ENCODE assay signal across 8 cellular contexts in the genomic region with DNA sequence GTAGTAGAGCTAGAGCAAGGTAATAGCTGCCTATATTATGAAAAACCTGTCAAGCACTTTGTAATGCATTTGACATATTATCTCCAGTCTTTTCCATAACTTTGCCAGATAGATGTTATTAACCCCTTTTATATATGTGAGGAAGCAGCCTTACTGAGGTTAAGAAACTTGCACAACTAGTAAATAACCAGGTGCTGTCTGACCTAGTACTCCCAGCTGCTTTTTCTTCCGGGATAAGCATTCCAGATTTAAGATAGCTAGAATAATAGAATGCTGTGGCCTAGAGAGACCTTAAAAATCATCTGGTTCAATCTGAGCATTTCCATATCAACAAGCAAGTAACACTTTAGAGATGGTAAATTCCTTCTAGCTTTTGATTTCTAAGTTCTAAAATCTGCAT. TPM values are rescaled to one million over a fixed set of nuclear protein-coding genes. Genes with fewer than 3 reads are reported as not detected.
A peak's percentile ranks its signal among the peaks of the same experiment; 100 is the strongest.
DNase-seq lines count a peak whose midpoint lies in the region; ATAC-seq lines count a peak whose summit lies in the region.

No MANE protein-coding gene starts in this region.

- H3K4me1 ChIP-seq in stomach smooth muscle (ENCODE audit: control insufficient read depth, insufficient read depth, low read length): peaks cover 3% of the 10 kb centered on the region

- no peaks in the 10 kb centered on the region for H3K9me3 Mint-ChIP-seq in activated CD4-positive, alpha-beta memory T cell treated with anti-CD3 and anti-CD28 coated beads, Interleukin-2, amount 10 ng/mL, durations not matched to agents 7 days and 5 days

- H3K9ac ChIP-seq in stomach smooth muscle (ENCODE audit: low read length in 2 of 2): peak overlapping the region; percentile 90 to 97

- H3K9me3 ChIP-seq in stomach smooth muscle (ENCODE audit: control insufficient read depth in 2 of 2, low read length in 2 of 2): no peaks in the 10 kb centered on the region

- no peaks in the 10 kb centered on the region for H3K27me3 ChIP-seq in stomach smooth muscle (ENCODE audit: control insufficient read depth in 1 of 2, insufficient read depth in 2 of 2, low read length in 2 of 2)

- H3K4me3 ChIP-seq in stomach smooth muscle (ENCODE audit: low read length in 2 of 2): peak overlapping the region; percentile 85 to 95

- peaks cover 22% of the 10 kb centered on the region for H3K36me3 Mint-ChIP-seq in activated CD4-positive, alpha-beta memory T cell treated with anti-CD3 and anti-CD28 coated beads, Interleukin-2, amount 10 ng/mL, durations not matched to agents 7 days and 5 days (ENCODE audit: low read depth)

- no peaks in the 10 kb centered on the region for H3K27me3 Mint-ChIP-seq in activated CD4-positive, alpha-beta memory T cell treated with anti-CD3 and anti-CD28 coated beads, Interleukin-2, amount 10 ng/mL, durations not matched to agents 7 days and 5 days

- peak overlapping the region; percentile 90 for H3K27ac ChIP-seq in stomach smooth muscle (ENCODE audit: low read length)

- POLR2A ChIA-PET in activated CD4-positive, alpha-beta memory T cell treated with anti-CD3 and anti-CD28 coated beads, Interleukin-2, amount 10 ng/mL, durations not matched to agents 7 days and 5 days (lab: Charles Lee): interaction anchor here (0.9 to 6.0 kb wide), 7 partner anchors 11 to 624 kb away, joined by 3 to 135 read pairs (median 33); partner anchors contain the start of genes HS2ST1, ODF2L and SELENOF

- peak overlapping the region; percentile 94 for H3K27ac Mint-ChIP-seq in activated CD4-positive, alpha-beta memory T cell treated with anti-CD3 and anti-CD28 coated beads, Interleukin-2, amount 10 ng/mL, durations not matched to agents 7 days and 5 days

- CTCF ChIA-PET in activated CD4-positive, alpha-beta memory T cell treated with anti-CD3 and anti-CD28 coated beads, Interleukin-2, amount 10 ng/mL, durations not matched to agents 7 days and 5 days (lab: Charles Lee): interaction anchor here (2.8 to 3.9 kb wide), 3 partner anchors 9 to 209 kb away, joined by 29 to 86 read pairs (median 35); partner anchors contain the start of genes HS2ST1 and SELENOF

- peak overlapping the region; percentile 97 for H3K4me3 Mint-ChIP-seq in activated CD4-positive, alpha-beta memory T cell treated with anti-CD3 and anti-CD28 coated beads, Interleukin-2, amount 10 ng/mL, durations not matched to agents 7 days and 5 days

- H3K4me1 Mint-ChIP-seq in activated CD4-positive, alpha-beta memory T cell treated with anti-CD3 and anti-CD28 coated beads, Interleukin-2, amount 10 ng/mL, durations not matched to agents 7 days and 5 days: peaks cover 52% of the 10 kb centered on the region

- ATAC-seq in GM19395 (IDR thresholded peaks at IDR 0.05; ENCODE audit: unreplicated experiment): no peak

- no peaks in the 10 kb centered on the region for H3K36me3 ChIP-seq in stomach smooth muscle (ENCODE audit: control insufficient read depth in 2 of 2, insufficient read depth in 2 of 2, low read length in 2 of 2)

- DNase-seq in NCI-H2107 treated with DMSO at 0.1 percent for 48 hours (lab: John Stamatoyannopoulos, UW; ENCODE audit: unreplicated experiment): peak; percentile 20
- no peak for DNase-seq in NCI-H2107 (lab: John Stamatoyannopoulos, UW)
- DNase-seq in activated CD4-positive, alpha-beta memory T cell treated with anti-CD3 and anti-CD28 coated beads, Interleukin-2, amount 10 ng/mL, durations not matched to agents 7 days and 5 days: no peak
- peak; percentile 16 for DNase-seq in iris pigment epithelial cell (ENCODE audit: low read depth)
- DNase-seq in stimulated activated naive CD4-positive, alpha-beta T cell (lab: John Stamatoyannopoulos, UW): no peak
- no peak for DNase-seq in D341Med (ENCODE audit: low spot score)

RNA-seq across cellular contexts. Expression of gene SH3GLB1, which starts 1.6 kb away (rescaled TPM):
- total RNA-seq in activated CD4-positive, alpha-beta memory T cell treated with anti-CD3 and anti-CD28 coated beads, Interleukin-2, amount 10 ng/mL, durations not matched to agents 7 days and 5 days: 10 to 100 TPM; 79.6 to 82.8 TPM

Comparison
In these comparisons a context has a peak if more than half of its experiments do, and no peak if none do; other contexts are left out.
1. DNase-seq: peak in NCI-H2107 treated with DMSO at 0.1 percent for 48 hours (single experiment) and iris pigment epithelial cell (single experiment); none in NCI-H2107 (single experiment), activated CD4-positive, alpha-beta memory T cell treated with anti-CD3 and anti-CD28 coated beads, Interleukin-2, amount 10 ng/mL, durations not matched to agents 7 days and 5 days (single experiment), stimulated activated naive CD4-positive, alpha-beta T cell (0 of 6) and D341Med (single experiment).